Comparison of ENCODE assay signal across 15 cellular contexts in genomic region chr2:232269867-232270266, GRCh38.
DNase-seq lines count a peak whose midpoint lies in the region; ATAC-seq and TF ChIP-seq lines count a peak whose summit lies in the region.
"Had no signal": no experiment of that assay in that cellular context is flagged by ENCODE, and none has a peak within 500 bp of the region (broad histone marks: within the 10 kb centered on the region; RNA-seq: fewer than 3 reads in every experiment).

No MANE protein-coding gene starts in this region.

- H3K27ac Mint-ChIP-seq in WTC11, result no peak overlapping the region

- no peaks in the 10 kb centered on the region; the same call in 1 of the 2 replicates for H3K27me3 Mint-ChIP-seq in WTC11 (ENCODE audit: low read depth)
- H3K27me3 Mint-ChIP-seq: CD4-positive, CD25-positive, alpha-beta regulatory T cell had no signal

- H3K4me1 Mint-ChIP-seq in WTC11, result peaks cover 20% of the 10 kb centered on the region
- H3K4me1 Mint-ChIP-seq: CD8-positive, alpha-beta memory T cell had no signal

- no peaks in the 10 kb centered on the region; the same call in 1 of the 2 replicates for H3K36me3 ChIP-seq in H7 (replicated peaks; ENCODE audit: control insufficient read depth, insufficient read depth, low read length)
- peaks cover 27% of the 10 kb centered on the region for H3K36me3 ChIP-seq in lower lobe of right lung
- H3K36me3 ChIP-seq: BE2C, HAP-1 had no signal

- intact Hi-C loops in lower lobe of right lung (cut with DNase I), result no loop called here
- intact Hi-C loops in posterior cingulate gyrus (cut with DNase I), result no loop called here

- H3K4me3 ChIP-seq in H7 (ENCODE audit: insufficient read depth, low read depth, low read length), result no peak overlapping the region
- H3K4me3 ChIP-seq in lower lobe of right lung, result no peak overlapping the region
- H3K4me3 ChIP-seq: HAP-1 had no signal

- H3K27me3 ChIP-seq in H7 (ENCODE audit: control insufficient read depth, insufficient read depth, low read length), result no peaks in the 10 kb centered on the region
- H3K27me3 ChIP-seq in lower lobe of right lung (ENCODE audit: low read depth), result no peaks in the 10 kb centered on the region
- H3K27me3 ChIP-seq: BE2C had no signal

- ATAC-seq in WTC11, result peak; percentile 71
- ATAC-seq in lower lobe of right lung, result no peak

- POLR2A ChIA-PET in WTC11 (lab: Charles Lee), result no interaction called here

- TF ChIP-seq CTCF in WTC11 (IDR thresholded peaks at IDR 0.05), result no peak
- no peak for TF ChIP-seq CTCF in lower lobe of right lung (IDR thresholded peaks at IDR 0.05)

- H3K9me3 Mint-ChIP-seq in WTC11, result no peaks in the 10 kb centered on the region
- H3K9me3 Mint-ChIP-seq: CD4-positive, CD25-positive, alpha-beta regulatory T cell; CD8-positive, alpha-beta memory T cell had no signal

- DNase-seq in H7 (peak; percentile 47), WTC11 (ENCODE audit: low spot score) (no peak), islet precursor cell (peak; percentile 16), NOMO-1 treated with DMSO at 0.1 percent for 48 hours (lab: John Stamatoyannopoulos, UW; ENCODE audit: unreplicated experiment) (no peak), lower lobe of right lung (no peak), posterior cingulate gyrus (no peak)
- DNase-seq: ACHN; BE2C; C1 segment of cervical spinal cord; CD4-positive, CD25-positive, alpha-beta regulatory T cell; CD8-positive, alpha-beta memory T cell; COR-L47; GOT3 had no signal

- no peaks in the 10 kb centered on the region for H3K4me1 ChIP-seq in lower lobe of right lung
- H3K4me1 ChIP-seq: BE2C, HAP-1 had no signal

- H3K9me3 ChIP-seq in lower lobe of right lung, result no peaks in the 10 kb centered on the region
- H3K9me3 ChIP-seq: BE2C, HAP-1 had no signal

- no peak overlapping the region for H3K4me3 Mint-ChIP-seq in WTC11
- H3K4me3 Mint-ChIP-seq: CD4-positive, CD25-positive, alpha-beta regulatory T cell; CD8-positive, alpha-beta memory T cell had no signal

- no peak overlapping the region for H3K27ac ChIP-seq in lower lobe of right lung
- H3K27ac ChIP-seq: HL-60 had no signal

- H3K36me3 Mint-ChIP-seq in WTC11, result no peaks in the 10 kb centered on the region

- CTCF ChIA-PET in WTC11 (lab: Charles Lee), result interaction anchor here (2.9 kb wide), 1 partner anchor 23 kb away, joined by 10 read pairs; no protein-coding TSS in a partner anchor

TF ChIP-seq in WTC11, 78 proteins besides CTCF, POLR2A, EP300 and RAD21 (continues in another document):
- TF ChIP-seq ZNF317 (CRISPR knock-in tag; IDR thresholded peaks at IDR 0.05; ENCODE audit: borderline replicate concordance, low read depth) (no peak), SOX15 (CRISPR knock-in tag; IDR thresholded peaks at IDR 0.05) (no peak), CBFB (CRISPR knock-in tag; IDR thresholded peaks at IDR 0.05; ENCODE audit: low read depth) (no peak), JUN (CRISPR knock-in tag; IDR thresholded peaks at IDR 0.05) (no peak), ZNF232 (CRISPR knock-in tag; IDR thresholded peaks at IDR 0.05) (no peak), ZNF671 (CRISPR knock-in tag; IDR thresholded peaks at IDR 0.05) (no peak), IRF2 (CRISPR knock-in tag; IDR thresholded peaks at IDR 0.05; ENCODE audit: borderline replicate concordance, low read depth) (no peak), NFE2L1 (CRISPR knock-in tag; IDR thresholded peaks at IDR 0.05) (no peak), USF2 (CRISPR knock-in tag; IDR thresholded peaks at IDR 0.05) (no peak)
- TF ChIP-seq, protein P1, sequence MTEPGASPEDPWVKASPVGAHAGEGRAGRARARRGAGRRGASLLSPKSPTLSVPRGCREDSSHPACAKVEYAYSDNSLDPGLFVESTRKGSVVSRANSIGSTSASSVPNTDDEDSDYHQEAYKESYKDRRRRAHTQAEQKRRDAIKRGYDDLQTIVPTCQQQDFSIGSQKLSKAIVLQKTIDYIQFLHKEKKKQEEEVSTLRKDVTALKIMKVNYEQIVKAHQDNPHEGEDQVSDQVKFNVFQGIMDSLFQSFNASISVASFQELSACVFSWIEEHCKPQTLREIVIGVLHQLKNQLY (CRISPR knock-in tag; IDR thresholded peaks at IDR 0.05), result no peak
- TF ChIP-seq, protein P2, sequence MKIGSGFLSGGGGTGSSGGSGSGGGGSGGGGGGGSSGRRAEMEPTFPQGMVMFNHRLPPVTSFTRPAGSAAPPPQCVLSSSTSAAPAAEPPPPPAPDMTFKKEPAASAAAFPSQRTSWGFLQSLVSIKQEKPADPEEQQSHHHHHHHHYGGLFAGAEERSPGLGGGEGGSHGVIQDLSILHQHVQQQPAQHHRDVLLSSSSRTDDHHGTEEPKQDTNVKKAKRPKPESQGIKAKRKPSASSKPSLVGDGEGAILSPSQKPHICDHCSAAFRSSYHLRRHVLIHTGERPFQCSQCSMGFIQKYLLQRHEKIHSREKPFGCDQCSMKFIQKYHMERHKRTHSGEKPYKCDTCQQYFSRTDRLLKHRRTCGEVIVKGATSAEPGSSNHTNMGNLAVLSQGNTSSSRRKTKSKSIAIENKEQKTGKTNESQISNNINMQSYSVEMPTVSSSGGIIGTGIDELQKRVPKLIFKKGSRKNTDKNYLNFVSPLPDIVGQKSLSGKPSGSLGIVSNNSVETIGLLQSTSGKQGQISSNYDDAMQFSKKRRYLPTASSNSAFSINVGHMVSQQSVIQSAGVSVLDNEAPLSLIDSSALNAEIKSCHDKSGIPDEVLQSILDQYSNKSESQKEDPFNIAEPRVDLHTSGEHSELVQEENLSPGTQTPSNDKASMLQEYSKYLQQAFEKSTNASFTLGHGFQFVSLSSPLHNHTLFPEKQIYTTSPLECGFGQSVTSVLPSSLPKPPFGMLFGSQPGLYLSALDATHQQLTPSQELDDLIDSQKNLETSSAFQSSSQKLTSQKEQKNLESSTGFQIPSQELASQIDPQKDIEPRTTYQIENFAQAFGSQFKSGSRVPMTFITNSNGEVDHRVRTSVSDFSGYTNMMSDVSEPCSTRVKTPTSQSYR (CRISPR knock-in tag; IDR thresholded peaks at IDR 0.05), result no peak
- TF ChIP-seq, protein P3, sequence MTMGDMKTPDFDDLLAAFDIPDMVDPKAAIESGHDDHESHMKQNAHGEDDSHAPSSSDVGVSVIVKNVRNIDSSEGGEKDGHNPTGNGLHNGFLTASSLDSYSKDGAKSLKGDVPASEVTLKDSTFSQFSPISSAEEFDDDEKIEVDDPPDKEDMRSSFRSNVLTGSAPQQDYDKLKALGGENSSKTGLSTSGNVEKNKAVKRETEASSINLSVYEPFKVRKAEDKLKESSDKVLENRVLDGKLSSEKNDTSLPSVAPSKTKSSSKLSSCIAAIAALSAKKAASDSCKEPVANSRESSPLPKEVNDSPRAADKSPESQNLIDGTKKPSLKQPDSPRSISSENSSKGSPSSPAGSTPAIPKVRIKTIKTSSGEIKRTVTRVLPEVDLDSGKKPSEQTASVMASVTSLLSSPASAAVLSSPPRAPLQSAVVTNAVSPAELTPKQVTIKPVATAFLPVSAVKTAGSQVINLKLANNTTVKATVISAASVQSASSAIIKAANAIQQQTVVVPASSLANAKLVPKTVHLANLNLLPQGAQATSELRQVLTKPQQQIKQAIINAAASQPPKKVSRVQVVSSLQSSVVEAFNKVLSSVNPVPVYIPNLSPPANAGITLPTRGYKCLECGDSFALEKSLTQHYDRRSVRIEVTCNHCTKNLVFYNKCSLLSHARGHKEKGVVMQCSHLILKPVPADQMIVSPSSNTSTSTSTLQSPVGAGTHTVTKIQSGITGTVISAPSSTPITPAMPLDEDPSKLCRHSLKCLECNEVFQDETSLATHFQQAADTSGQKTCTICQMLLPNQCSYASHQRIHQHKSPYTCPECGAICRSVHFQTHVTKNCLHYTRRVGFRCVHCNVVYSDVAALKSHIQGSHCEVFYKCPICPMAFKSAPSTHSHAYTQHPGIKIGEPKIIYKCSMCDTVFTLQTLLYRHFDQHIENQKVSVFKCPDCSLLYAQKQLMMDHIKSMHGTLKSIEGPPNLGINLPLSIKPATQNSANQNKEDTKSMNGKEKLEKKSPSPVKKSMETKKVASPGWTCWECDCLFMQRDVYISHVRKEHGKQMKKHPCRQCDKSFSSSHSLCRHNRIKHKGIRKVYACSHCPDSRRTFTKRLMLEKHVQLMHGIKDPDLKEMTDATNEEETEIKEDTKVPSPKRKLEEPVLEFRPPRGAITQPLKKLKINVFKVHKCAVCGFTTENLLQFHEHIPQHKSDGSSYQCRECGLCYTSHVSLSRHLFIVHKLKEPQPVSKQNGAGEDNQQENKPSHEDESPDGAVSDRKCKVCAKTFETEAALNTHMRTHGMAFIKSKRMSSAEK (CRISPR knock-in tag; IDR thresholded peaks at IDR 0.05; ENCODE audit: borderline replicate concordance), result no peak
- TF ChIP-seq, protein P4, sequence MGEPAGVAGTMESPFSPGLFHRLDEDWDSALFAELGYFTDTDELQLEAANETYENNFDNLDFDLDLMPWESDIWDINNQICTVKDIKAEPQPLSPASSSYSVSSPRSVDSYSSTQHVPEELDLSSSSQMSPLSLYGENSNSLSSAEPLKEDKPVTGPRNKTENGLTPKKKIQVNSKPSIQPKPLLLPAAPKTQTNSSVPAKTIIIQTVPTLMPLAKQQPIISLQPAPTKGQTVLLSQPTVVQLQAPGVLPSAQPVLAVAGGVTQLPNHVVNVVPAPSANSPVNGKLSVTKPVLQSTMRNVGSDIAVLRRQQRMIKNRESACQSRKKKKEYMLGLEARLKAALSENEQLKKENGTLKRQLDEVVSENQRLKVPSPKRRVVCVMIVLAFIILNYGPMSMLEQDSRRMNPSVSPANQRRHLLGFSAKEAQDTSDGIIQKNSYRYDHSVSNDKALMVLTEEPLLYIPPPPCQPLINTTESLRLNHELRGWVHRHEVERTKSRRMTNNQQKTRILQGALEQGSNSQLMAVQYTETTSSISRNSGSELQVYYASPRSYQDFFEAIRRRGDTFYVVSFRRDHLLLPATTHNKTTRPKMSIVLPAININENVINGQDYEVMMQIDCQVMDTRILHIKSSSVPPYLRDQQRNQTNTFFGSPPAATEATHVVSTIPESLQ (CRISPR knock-in tag; IDR thresholded peaks at IDR 0.05), result no peak

Comparison
In these comparisons a context has a peak if more than half of its experiments do, and no peak if none do; other contexts are left out.
1. DNase-seq: peak in H7 (single experiment) and islet precursor cell (single experiment); none in WTC11 (single experiment), NOMO-1 treated with DMSO at 0.1 percent for 48 hours (single experiment), lower lobe of right lung (single experiment) and posterior cingulate gyrus (0 of 10).